In genomic region chr1:1030867-1031658, GRCh38 we compare ENCODE assay signal across 1 cellular context.
TF ChIP-seq lines count a peak whose summit lies in the region.

No MANE protein-coding gene starts in this region.

TF ChIP-seq in K562, 482 proteins besides CTCF, POLR2A, EP300 and RAD21:
- peak; percentile 7; the same call in 1 of the 2 replicates for TF ChIP-seq STAT5A (IDR thresholded peaks at IDR 0.05; ENCODE audit: borderline replicate concordance, low read length)
- TF ChIP-seq MEF2A (IDR thresholded peaks at IDR 0.05; ENCODE audit: control insufficient read depth, low read depth, low read length): peak; percentile 57; the same call in 1 of the 2 replicates
- TF ChIP-seq MEF2D (tag; conservative IDR thresholded peaks at IDR 0.05; ENCODE audit: low read depth): 0 out of 2 replicates have a peak, but pooled peaks have one; percentile 18
